ENCODE assay signal across 1 cellular context in genomic region chr15:51971353-51972133, GRCh38.
A peak's percentile ranks its signal among the peaks of the same experiment; 100 is the strongest.
TF ChIP-seq lines count a peak whose summit lies in the region.

Gene LEO1 (minus strand): TSS chr15:51971778. CDS start chr15:51971745, 33 bp downstream.

TF ChIP-seq in HepG2, 621 proteins besides CTCF, POLR2A, EP300 and RAD21 (continued from another document and continues in another):
- TF ChIP-seq ZNF276 (CRISPR knock-in tag; IDR thresholded peaks at IDR 0.05; ENCODE audit: low read depth) (peak; percentile 92; the same call in 1 of the 2 replicates), ZNF850 (CRISPR knock-in tag; conservative IDR thresholded peaks at IDR 0.05) (0 out of 2 replicates have a peak, but pooled peaks have one; percentile 13), FOXA3 (CRISPR knock-in tag; IDR thresholded peaks at IDR 0.05) (peak; percentile 17; the same call in 1 of the 2 replicates), MTA1 (CRISPR knock-in tag; IDR thresholded peaks at IDR 0.05; ENCODE audit: borderline replicate concordance) (peak; percentile 65; the same call in 1 of the 2 replicates), ZNF367 (CRISPR knock-in tag; IDR thresholded peaks at IDR 0.05; ENCODE audit: borderline replicate concordance) (no peak; the same call in 1 of the 2 replicates), BCL3 (CRISPR knock-in tag; IDR thresholded peaks at IDR 0.05) (peak; percentile 79; the same call in 1 of the 2 replicates), DBP (CRISPR knock-in tag; IDR thresholded peaks at IDR 0.05; ENCODE audit: not compliant biosample characterization) (peak; percentile 76), ZNF230 (CRISPR knock-in tag; IDR thresholded peaks at IDR 0.05) (peak; percentile 86; the same call in 1 of the 2 replicates), ZZZ3 (CRISPR knock-in tag; IDR thresholded peaks at IDR 0.05; ENCODE audit: borderline replicate concordance) (no peak; the same call in 1 of the 2 replicates), ZNF101 (CRISPR knock-in tag; IDR thresholded peaks at IDR 0.05; ENCODE audit: borderline replicate concordance, low read depth) (no peak), EED (CRISPR knock-in tag; IDR thresholded peaks at IDR 0.05) (peak; percentile 65), ZSCAN20 (CRISPR knock-in tag; IDR thresholded peaks at IDR 0.05; ENCODE audit: borderline replicate concordance) (0 out of 2 replicates have a peak, but pooled peaks have one; percentile 56), ZNF24 (IDR thresholded peaks at IDR 0.05) (no peak), ZNF138 (CRISPR knock-in tag; IDR thresholded peaks at IDR 0.05; ENCODE audit: low read depth) (no peak), ZFYVE20 (CRISPR knock-in tag; IDR thresholded peaks at IDR 0.05; ENCODE audit: borderline replicate concordance, low read depth) (peak; percentile 89; the same call in 1 of the 2 replicates), USF2 (IDR thresholded peaks at IDR 0.05; ENCODE audit: low read depth, low read length) (no peak), USF2 (CRISPR knock-in tag; IDR thresholded peaks at IDR 0.05; ENCODE audit: borderline replicate concordance) (no peak), RFX3 (CRISPR knock-in tag; IDR thresholded peaks at IDR 0.05) (0 out of 2 replicates have a peak, but pooled peaks have one; percentile 25), PAF1 (CRISPR knock-in tag; IDR thresholded peaks at IDR 0.05) (no peak), ZNF709 (CRISPR knock-in tag; IDR thresholded peaks at IDR 0.05) (peak; percentile 77), MBD4 (IDR thresholded peaks at IDR 0.05; ENCODE audit: borderline replicate concordance, low read length) (no peak), TBL1XR1 (IDR thresholded peaks at IDR 0.05; ENCODE audit: borderline replicate concordance, low read length, partially characterized antibody) (peak; percentile 42), ZEB1 (IDR thresholded peaks at IDR 0.05; ENCODE audit: insufficient replicate concordance, low read depth) (no peak), ZNF20 (CRISPR knock-in tag; IDR thresholded peaks at IDR 0.05) (no peak), ZNF17 (CRISPR knock-in tag; IDR thresholded peaks at IDR 0.05) (0 out of 2 replicates have a peak, but pooled peaks have one; percentile 77), THAP7 (CRISPR knock-in tag; IDR thresholded peaks at IDR 0.05) (no peak), ZFP82 (CRISPR knock-in tag; IDR thresholded peaks at IDR 0.05; ENCODE audit: borderline replicate concordance) (peak; percentile 77; the same call in 1 of the 2 replicates), CBX5 (CRISPR knock-in tag; IDR thresholded peaks at IDR 0.05; ENCODE audit: borderline replicate concordance) (0 out of 2 replicates have a peak, but pooled peaks have one; percentile 34), ZFX (CRISPR knock-in tag; IDR thresholded peaks at IDR 0.05; ENCODE audit: low read depth) (peak; percentile 73), RFX5 (IDR thresholded peaks at IDR 0.05; ENCODE audit: low read depth, low read length) (no peak), SKIL (CRISPR knock-in tag; IDR thresholded peaks at IDR 0.05; ENCODE audit: borderline replicate concordance) (0 out of 2 replicates have a peak, but pooled peaks have one; percentile 23), SPEN (CRISPR knock-in tag; IDR thresholded peaks at IDR 0.05; ENCODE audit: low read depth) (no peak; the same call in 1 of the 2 replicates), TARDBP (CRISPR knock-in tag; IDR thresholded peaks at IDR 0.05) (no peak), ZNF703 (CRISPR knock-in tag; IDR thresholded peaks at IDR 0.05; ENCODE audit: borderline replicate concordance) (no peak), ZNF761 (CRISPR knock-in tag; conservative IDR thresholded peaks at IDR 0.05) (peak; percentile 80), ZNF777 (CRISPR knock-in tag; IDR thresholded peaks at IDR 0.05) (peak; percentile 51), ZMYM3 (CRISPR knock-in tag; IDR thresholded peaks at IDR 0.05) (peak; percentile 47), KAT7 (CRISPR knock-in tag; IDR thresholded peaks at IDR 0.05; ENCODE audit: borderline replicate concordance) (peak; percentile 79; the same call in 1 of the 2 replicates), ZNF3 (CRISPR knock-in tag; IDR thresholded peaks at IDR 0.05) (no peak), SOX6 (IDR thresholded peaks at IDR 0.05) (no peak), SOX6 (CRISPR knock-in tag; IDR thresholded peaks at IDR 0.05) (peak; percentile 49), ZBTB10 (CRISPR knock-in tag; IDR thresholded peaks at IDR 0.05; ENCODE audit: borderline replicate concordance) (peak; percentile 68; the same call in 1 of the 2 replicates), DR1 (CRISPR knock-in tag; IDR thresholded peaks at IDR 0.05) (peak; percentile 81), CAMTA2 (CRISPR knock-in tag; IDR thresholded peaks at IDR 0.05; ENCODE audit: borderline replicate concordance) (no peak), KDM2A (CRISPR knock-in tag; IDR thresholded peaks at IDR 0.05; ENCODE audit: borderline replicate concordance, low read depth) (peak; percentile 89; the same call in 1 of the 2 replicates), HIVEP1 (CRISPR knock-in tag; IDR thresholded peaks at IDR 0.05) (peak; percentile 91), ZIK1 (CRISPR knock-in tag; IDR thresholded peaks at IDR 0.05; ENCODE audit: borderline replicate concordance, low read depth) (no peak), KDM1A (CRISPR knock-in tag; IDR thresholded peaks at IDR 0.05) (0 out of 2 replicates have a peak, but pooled peaks have one; percentile 3)
- TF ChIP-seq, protein P1, sequence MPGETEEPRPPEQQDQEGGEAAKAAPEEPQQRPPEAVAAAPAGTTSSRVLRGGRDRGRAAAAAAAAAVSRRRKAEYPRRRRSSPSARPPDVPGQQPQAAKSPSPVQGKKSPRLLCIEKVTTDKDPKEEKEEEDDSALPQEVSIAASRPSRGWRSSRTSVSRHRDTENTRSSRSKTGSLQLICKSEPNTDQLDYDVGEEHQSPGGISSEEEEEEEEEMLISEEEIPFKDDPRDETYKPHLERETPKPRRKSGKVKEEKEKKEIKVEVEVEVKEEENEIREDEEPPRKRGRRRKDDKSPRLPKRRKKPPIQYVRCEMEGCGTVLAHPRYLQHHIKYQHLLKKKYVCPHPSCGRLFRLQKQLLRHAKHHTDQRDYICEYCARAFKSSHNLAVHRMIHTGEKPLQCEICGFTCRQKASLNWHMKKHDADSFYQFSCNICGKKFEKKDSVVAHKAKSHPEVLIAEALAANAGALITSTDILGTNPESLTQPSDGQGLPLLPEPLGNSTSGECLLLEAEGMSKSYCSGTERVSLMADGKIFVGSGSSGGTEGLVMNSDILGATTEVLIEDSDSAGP (CRISPR knock-in tag; IDR thresholded peaks at IDR 0.05; ENCODE audit: borderline replicate concordance): peak; percentile 88
- TF ChIP-seq, protein P2, sequence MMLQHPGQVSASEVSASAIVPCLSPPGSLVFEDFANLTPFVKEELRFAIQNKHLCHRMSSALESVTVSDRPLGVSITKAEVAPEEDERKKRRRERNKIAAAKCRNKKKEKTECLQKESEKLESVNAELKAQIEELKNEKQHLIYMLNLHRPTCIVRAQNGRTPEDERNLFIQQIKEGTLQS (CRISPR knock-in tag; IDR thresholded peaks at IDR 0.05): peak; percentile 21; the same call in 1 of the 2 replicates
- TF ChIP-seq, protein P3, sequence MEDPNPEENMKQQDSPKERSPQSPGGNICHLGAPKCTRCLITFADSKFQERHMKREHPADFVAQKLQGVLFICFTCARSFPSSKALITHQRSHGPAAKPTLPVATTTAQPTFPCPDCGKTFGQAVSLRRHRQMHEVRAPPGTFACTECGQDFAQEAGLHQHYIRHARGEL (CRISPR knock-in tag; IDR thresholded peaks at IDR 0.05): no peak
- TF ChIP-seq, protein P4, sequence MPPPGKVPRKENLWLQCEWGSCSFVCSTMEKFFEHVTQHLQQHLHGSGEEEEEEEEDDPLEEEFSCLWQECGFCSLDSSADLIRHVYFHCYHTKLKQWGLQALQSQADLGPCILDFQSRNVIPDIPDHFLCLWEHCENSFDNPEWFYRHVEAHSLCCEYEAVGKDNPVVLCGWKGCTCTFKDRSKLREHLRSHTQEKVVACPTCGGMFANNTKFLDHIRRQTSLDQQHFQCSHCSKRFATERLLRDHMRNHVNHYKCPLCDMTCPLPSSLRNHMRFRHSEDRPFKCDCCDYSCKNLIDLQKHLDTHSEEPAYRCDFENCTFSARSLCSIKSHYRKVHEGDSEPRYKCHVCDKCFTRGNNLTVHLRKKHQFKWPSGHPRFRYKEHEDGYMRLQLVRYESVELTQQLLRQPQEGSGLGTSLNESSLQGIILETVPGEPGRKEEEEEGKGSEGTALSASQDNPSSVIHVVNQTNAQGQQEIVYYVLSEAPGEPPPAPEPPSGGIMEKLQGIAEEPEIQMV (CRISPR knock-in tag; IDR thresholded peaks at IDR 0.05; ENCODE audit: low read depth): peak; percentile 94
